In genomic region chr2:156334496-156335478, GRCh38 we compare ENCODE assay signal across 8 cellular contexts. TPM values are rescaled to one million over a fixed set of nuclear protein-coding genes. Genes with fewer than 3 reads are reported as not detected.
DNase-seq lines count a peak whose midpoint lies in the region; ATAC-seq and TF ChIP-seq lines count a peak whose summit lies in the region.

No MANE protein-coding gene starts in this region.

- H3K36me3 Mint-ChIP-seq in CD4-positive, CD25-positive, alpha-beta regulatory T cell = no peaks in the 10 kb centered on the region
- H3K36me3 Mint-ChIP-seq in neural crest cell (ENCODE audit: low read depth) = peaks cover 3% of the 10 kb centered on the region

- ATAC-seq in CD4-positive, CD25-positive, alpha-beta regulatory T cell (ENCODE audit: low read depth in 2 of 2) = peak; percentile 19 to 20
- peak; percentile 33 for ATAC-seq in GM21367 (IDR thresholded peaks at IDR 0.05; ENCODE audit: unreplicated experiment)

- TF ChIP-seq CTCF in RWPE1 (conservative IDR thresholded peaks at IDR 0.05; ENCODE audit: low read depth) (no peak), neural crest cell (conservative IDR thresholded peaks at IDR 0.05) (peak; percentile 20)

- H3K9me3 ChIP-seq in CD4-positive, CD25-positive, alpha-beta regulatory T cell (ENCODE audit: control insufficient read depth in 2 of 2, low read length in 2 of 2) = no peaks in the 10 kb centered on the region
- no peaks in the 10 kb centered on the region for H3K9me3 ChIP-seq in stomach smooth muscle (ENCODE audit: control insufficient read depth in 2 of 2, low read length in 2 of 2)

- CTCF ChIA-PET in RWPE1 (lab: Yijun Ruan, JAX) = interaction anchor here (0.5 to 1.6 kb wide), 14 partner anchors 66 to 968 kb away, joined by 3 to 11 read pairs (median 3); no protein-coding TSS in a partner anchor

- H3K4me1 ChIP-seq in CD4-positive, CD25-positive, alpha-beta regulatory T cell (ENCODE audit: control insufficient read depth, insufficient read depth, low read length, poor library complexity, severe bottlenecking) = peaks cover 45% of the 10 kb centered on the region
- H3K4me1 ChIP-seq in stomach smooth muscle (ENCODE audit: control insufficient read depth, insufficient read depth, low read length) = peaks cover 21% of the 10 kb centered on the region

- H3K27me3 Mint-ChIP-seq in CD4-positive, CD25-positive, alpha-beta regulatory T cell = peaks cover 27% of the 10 kb centered on the region
- H3K27me3 Mint-ChIP-seq in neural crest cell (ENCODE audit: low read depth) = peaks cover 19% of the 10 kb centered on the region

- peaks cover 27 to 49% (median 42%) of the 10 kb centered on the region in 4 donors for H3K4me1 Mint-ChIP-seq in CD4-positive, CD25-positive, alpha-beta regulatory T cell
- peaks cover 45% of the 10 kb centered on the region for H3K4me1 Mint-ChIP-seq in neural crest cell

- peaks cover 0 to 8% (median 0%) of the 10 kb centered on the region in 7 donors for H3K9me3 Mint-ChIP-seq in CD4-positive, CD25-positive, alpha-beta regulatory T cell
- H3K9me3 Mint-ChIP-seq in neural crest cell = no peaks in the 10 kb centered on the region

- peak overlapping the region; percentile 91 for H3K4me3 ChIP-seq in CD4-positive, CD25-positive, alpha-beta regulatory T cell (ENCODE audit: low read depth, low read length)
- peak overlapping the region; percentile 91 for H3K4me3 ChIP-seq in stomach smooth muscle (ENCODE audit: low read length in 2 of 2)

- H3K9ac ChIP-seq in stomach smooth muscle (ENCODE audit: low read length in 2 of 2) = peak overlapping the region; percentile 94 to 95

- H3K4me3 Mint-ChIP-seq in CD4-positive, CD25-positive, alpha-beta regulatory T cell = peak overlapping the region; percentile 98 to 100 (median 98)
- H3K4me3 Mint-ChIP-seq in neural crest cell = peak overlapping the region; percentile 100

- peaks cover 3% of the 10 kb centered on the region for H3K36me3 ChIP-seq in CD4-positive, CD25-positive, alpha-beta regulatory T cell (ENCODE audit: control insufficient read depth, insufficient read depth, low read length)
- no peaks in the 10 kb centered on the region for H3K36me3 ChIP-seq in stomach smooth muscle (ENCODE audit: control insufficient read depth in 2 of 2, insufficient read depth in 2 of 2, low read length in 2 of 2)

- H3K27ac Mint-ChIP-seq in CD4-positive, CD25-positive, alpha-beta regulatory T cell = peak overlapping the region; percentile 98 to 100 (median 99)
- H3K27ac Mint-ChIP-seq in neural crest cell (ENCODE audit: unreplicated experiment) = peak overlapping the region; percentile 98

- DNase-seq in CD4-positive, CD25-positive, alpha-beta regulatory T cell = peak in 2 of 3 donors; percentile 83 to 86
- DNase-seq in HuH-7 (ENCODE audit: low spot score) (peak; percentile 85), RWPE1 (ENCODE audit: low spot score) (peak; percentile 87), fibroblast of the conjunctiva (ENCODE audit: low read depth) (peak; percentile 76), neural crest cell (ENCODE audit: low read depth, low spot score) (peak; percentile 46)
- DNase-seq in activated gamma-delta T cell treated with anti-CD3 and anti-CD28 coated beads, Interleukin-2, amount 50 U/mL, for 16 hours (ENCODE audit: low read depth) = peak; percentile 75

- POLR2A ChIA-PET in RWPE1 (lab: Yijun Ruan, JAX; ENCODE audit: low non-redundant PET) = interaction anchor here (0.5 to 1.1 kb wide), 6 partner anchors 101 to 248 kb away, joined by 3 to 10 read pairs (median 4); partner anchors contain the start of gene GPD2

- H3K27ac ChIP-seq in CD4-positive, CD25-positive, alpha-beta regulatory T cell (ENCODE audit: insufficient read depth, low read length, poor library complexity, severe bottlenecking) = peak overlapping the region; percentile 99
- peak overlapping the region; percentile 97 for H3K27ac ChIP-seq in RWPE1
- peak overlapping the region; percentile 99 for H3K27ac ChIP-seq in stomach smooth muscle (ENCODE audit: low read length)

- H3K27me3 ChIP-seq in CD4-positive, CD25-positive, alpha-beta regulatory T cell (ENCODE audit: control insufficient read depth, insufficient read depth, low read length) = no peaks in the 10 kb centered on the region
- H3K27me3 ChIP-seq in stomach smooth muscle (ENCODE audit: control insufficient read depth in 1 of 2, insufficient read depth in 2 of 2, low read length in 2 of 2) = peaks cover 0 to 4% of the 10 kb centered on the region in 2 donors

RNA-seq across cellular contexts. Expression of gene NR4A2, which starts 2.3 kb away (rescaled TPM):
- 398 TPM for total RNA-seq in CD4-positive, CD25-positive, alpha-beta regulatory T cell
- polyA plus RNA-seq in CD4-positive, CD25-positive, alpha-beta regulatory T cell = 10 to 100 TPM; 11.4 to 22.6 (median 13.4) TPM
- total RNA-seq in neural crest cell = 7.8 and 7.9 TPM in 2 replicates

Comparison
In these comparisons a context has a peak if more than half of its experiments do, and no peak if none do; other contexts are left out.
1. Peak in every context shown above with its lines: DNase-seq, ATAC-seq, H3K4me3 ChIP-seq and H3K27ac ChIP-seq.
2. RNA of gene NR4A2, which starts 2.3 kb away (total RNA-seq): 398 TPM in CD4-positive, CD25-positive, alpha-beta regulatory T cell (single experiment); 7.8 to 7.9 TPM in neural crest cell; every median in the first group is over 10 times any median in the second.